In the genomic region with DNA sequence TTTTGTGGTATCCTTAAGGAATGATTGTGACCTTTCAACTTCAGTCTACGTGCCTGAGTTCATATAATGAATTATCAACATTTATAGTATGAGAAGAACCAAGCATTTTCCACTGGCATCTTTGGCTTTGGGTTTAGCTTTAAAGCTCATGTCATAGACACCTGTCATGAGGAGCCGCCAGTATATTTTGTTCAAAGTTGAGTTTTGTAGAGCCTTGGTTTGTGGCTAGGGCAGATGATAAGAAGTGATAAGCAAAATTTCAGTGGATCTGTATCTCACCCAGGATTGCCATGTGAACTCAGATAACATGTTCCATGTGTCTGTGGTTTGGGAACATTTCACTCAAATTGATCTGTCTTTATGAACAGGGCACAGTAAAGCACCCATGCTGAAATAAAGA, we compare ENCODE assay signal across 26 cellular contexts.
"Had no signal": no experiment of that assay in that cellular context is flagged by ENCODE, and none has a peak within 500 bp of the region (broad histone marks: within the 10 kb centered on the region; RNA-seq: fewer than 3 reads in every experiment).

No MANE protein-coding gene starts in this region.

- H3K36me3 ChIP-seq: stomach, suprapubic skin, thoracic aorta, thyroid gland, tibial artery, transverse colon, upper lobe of left lung, upper lobe of right lung, uterus, vagina had no signal

- DNase-seq: stimulated activated CD4-positive, alpha-beta T cell treated with anti-CD3 and anti-CD28 coated beads, Interleukin-2, amount 100 ng/mL, for 48 hours; stimulated activated CD4-positive, alpha-beta T cell treated with anti-CD3 and anti-CD28 coated beads, Interleukin-4, amount 100 ng/mL, for 1 hour; stimulated activated CD4-positive, alpha-beta T cell treated with anti-CD3 and anti-CD28 coated beads, Interleukin-4, amount 100 ng/mL, for 24 hours; stimulated activated CD4-positive, alpha-beta T cell treated with anti-CD3 and anti-CD28 coated beads, Interleukin-4, amount 100 ng/mL, for 4 hours; stimulated activated CD8-positive, alpha-beta memory T cell treated with anti-CD3 and anti-CD28 coated beads, Interleukin-4, amount 100 ng/mL, for 48 hours; stimulated activated naive B cell treated with anti-CD40 and anti-IgM and Interleukin-4, amounts not matched to agents 10 μg/mL and 1 μg/mL and 100 μg/mL, for 72 hours; stimulated activated naive CD4-positive, alpha-beta T cell; stimulated activated naive CD4-positive, alpha-beta T cell treated with Interleukin-2 at 50 U/mL for 16 hours; stimulated activated naive CD8-positive, alpha-beta T cell treated with anti-CD3 and anti-CD28 coated beads, Interleukin-15, amount 100 ng/mL, for 72 hours; stimulated activated naive CD8-positive, alpha-beta T cell treated with anti-CD3 and anti-CD28 coated beads, Interleukin-15, Interleukin-2, amounts not matched to agents 100 U/mL and 50 U/mL, for 24 hours; stomach; substantia nigra; testis; thyroid gland; tibial artery; transverse colon; trophoblast cell; upper lobe of left lung; upper lobe of right lung; uterus had no signal

- H3K27ac ChIP-seq: stomach, suprapubic skin, testis, thoracic aorta, thyroid gland, tibial artery, transverse colon, upper lobe of left lung, upper lobe of right lung, uterus, vagina had no signal

- ATAC-seq: stimulated activated effector memory CD8-positive, alpha-beta T cell treated with anti-CD3 and anti-CD28 coated beads, Interleukin-12 subunit alpha, Interleukin-12 subunit beta, amount 100 ng/mL, for 72 hours; stimulated activated memory B cell treated with anti-CD40 and anti-IgM and Interleukin-4, amounts not matched to agents 10 μg/mL and 1 μg/mL and 100 μg/mL, for 72 hours; stimulated activated naive B cell treated with anti-CD40 and anti-IgM and Interleukin-4, amounts not matched to agents 10 μg/mL and 1 μg/mL and 100 μg/mL, for 72 hours; stimulated activated naive CD8-positive, alpha-beta T cell treated with anti-CD3 and anti-CD28 coated beads, Interleukin-15, amount 100 ng/mL, for 72 hours; stimulated activated naive CD8-positive, alpha-beta T cell treated with anti-CD3 and anti-CD28 coated beads, Interleukin-15, Interleukin-2, amounts not matched to agents 100 U/mL and 50 U/mL, for 24 hours; upper lobe of right lung had no signal

- H3K4me1 ChIP-seq: stomach, suprapubic skin, testis, thyroid gland, tibial artery, transverse colon, upper lobe of left lung, upper lobe of right lung, uterus, vagina had no signal

- H3K9me3 ChIP-seq: stomach, suprapubic skin, testis, thoracic aorta, thyroid gland, tibial artery, transverse colon, upper lobe of left lung, upper lobe of right lung, uterus, vagina had no signal

- FAIRE-seq: urothelium cell line had no signal

- H3K4me3 ChIP-seq: stomach, suprapubic skin, testis, thoracic aorta, thyroid gland, tibial artery, transverse colon, upper lobe of left lung, upper lobe of right lung, uterus, vagina had no signal

- H3K27me3 ChIP-seq: stomach, suprapubic skin, testis, thyroid gland, tibial artery, transverse colon, upper lobe of left lung, upper lobe of right lung, uterus, vagina had no signal
